8 cellular contexts compared by ENCODE assay signal in the genomic region with DNA sequence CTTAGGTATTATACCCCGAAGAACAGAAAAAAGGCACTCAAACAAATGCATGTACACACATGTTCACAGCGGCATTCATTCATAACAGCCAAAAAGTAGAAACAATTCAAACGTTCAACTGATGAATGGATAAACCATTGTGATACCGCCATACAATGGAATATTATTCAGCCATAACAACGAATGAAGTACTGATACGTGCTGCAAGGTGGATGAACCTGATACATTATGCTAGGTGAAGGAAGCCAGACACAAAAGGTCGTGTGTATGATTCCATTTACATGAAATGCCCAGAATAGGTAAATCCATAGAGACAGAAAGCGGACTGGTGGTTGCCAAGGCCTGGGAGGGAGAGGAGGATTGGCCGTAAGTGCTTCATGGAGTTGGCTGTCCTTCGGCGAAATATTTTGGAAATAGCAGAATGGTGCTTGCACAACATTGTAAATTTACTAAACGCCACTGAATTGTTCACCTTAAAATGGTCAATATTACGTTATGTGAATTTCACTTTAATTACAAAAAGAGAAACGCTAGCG.
DNase-seq lines count a peak whose midpoint lies in the region; ATAC-seq and TF ChIP-seq lines count a peak whose summit lies in the region.

No MANE protein-coding gene starts in this region.

- peaks cover 24% of the 10 kb centered on the region for H3K36me3 ChIP-seq in A673 (ENCODE audit: insufficient read depth, low read length, poor library complexity, severe bottlenecking)
- peaks cover 0 to 14% (median 0%) of the 10 kb centered on the region in 3 donors for H3K36me3 ChIP-seq in Peyer's patch
- peaks cover 30% of the 10 kb centered on the region for H3K36me3 ChIP-seq in endodermal cell (ENCODE audit: control insufficient read depth, insufficient read depth, low read length)

- H3K27ac ChIP-seq in A673 (ENCODE audit: low read depth, low read length, poor library complexity, severe bottlenecking) = peak overlapping the region; percentile 83
- H3K27ac ChIP-seq in Peyer's patch = peak overlapping the region; percentile 82 to 93 (median 88)
- peak overlapping the region; percentile 69 for H3K27ac ChIP-seq in endodermal cell (ENCODE audit: low read depth, low read length)

- no peak for TF ChIP-seq CTCF in A673 (conservative IDR thresholded peaks at IDR 0.05; ENCODE audit: low read depth, low read length)
- TF ChIP-seq CTCF in Peyer's patch (IDR thresholded peaks at IDR 0.05) = no peak
- TF ChIP-seq CTCF in endodermal cell (conservative IDR thresholded peaks at IDR 0.05) = no peak

- intact Hi-C loops in A673 (cut with micrococcal nuclease; ENCODE audit: unreplicated experiment) = no loop called here

- peaks cover 15% of the 10 kb centered on the region for H3K4me1 Mint-ChIP-seq in endodermal cell
- peaks cover 42 to 51% (median 44%) of the 10 kb centered on the region in 3 donors for H3K4me1 Mint-ChIP-seq in naive B cell

- H3K4me1 ChIP-seq in A673 (ENCODE audit: insufficient read depth, low read length, poor library complexity, severe bottlenecking) = no peaks in the 10 kb centered on the region
- peaks cover 0 to 14% (median 9%) of the 10 kb centered on the region in 4 donors for H3K4me1 ChIP-seq in Peyer's patch
- no peaks in the 10 kb centered on the region for H3K4me1 ChIP-seq in endodermal cell (ENCODE audit: control insufficient read depth, insufficient read depth, low read length)

- H3K9me3 ChIP-seq in A673 (ENCODE audit: low read depth, low read length, poor library complexity, severe bottlenecking) (no peaks in the 10 kb centered on the region), Peyer's patch (no peaks in the 10 kb centered on the region), endodermal cell (ENCODE audit: control insufficient read depth, low read length) (no peaks in the 10 kb centered on the region)

- BruUV-seq in A673 (replicated peaks; lab: Mats Ljungman, UMichigan) = no TSS peak

- H3K4me3 Mint-ChIP-seq in endodermal cell (peak overlapping the region; percentile 92), naive B cell (peak overlapping the region; percentile 89 to 99 (median 96))

- peak overlapping the region; percentile 16 for H3K9ac ChIP-seq in endodermal cell (ENCODE audit: extremely low read depth, low read length, poor library complexity, severe bottlenecking)

- ATAC-seq in GM18505 (IDR thresholded peaks at IDR 0.05; ENCODE audit: unreplicated experiment) = peak; percentile 4
- peak; percentile 8 for ATAC-seq in HG02973 (IDR thresholded peaks at IDR 0.05; ENCODE audit: unreplicated experiment)
- no peak for ATAC-seq in naive B cell (ENCODE audit: low read depth in 2 of 2)

- no peak for TF ChIP-seq POLR2A in GM18505 (IDR thresholded peaks at IDR 0.05; ENCODE audit: borderline replicate concordance, extremely low read depth, insufficient read depth, insufficient read length)
- no peak for TF ChIP-seq POLR2A in Peyer's patch (IDR thresholded peaks at IDR 0.05)

- POLR2A ChIA-PET in A673 (lab: Charles Lee; ENCODE audit: low non-redundant PET) = no interaction called here

- DNase-seq in A673 (ENCODE audit: low spot score) = no peak
- no peak for DNase-seq in Peyer's patch
- no peak for DNase-seq in endodermal cell
- DNase-seq in naive B cell = no peak
- no peak for DNase-seq in OCI-M1 (lab: John Stamatoyannopoulos, UW)
- no peak for DNase-seq in NCI-H1436 treated with DMSO at 0.1 percent for 48 hours (lab: John Stamatoyannopoulos, UW)

- 51 to 90% methylated on average over 8 to 15 of the region's 15 CpGs for WGBS in endodermal cell (ENCODE audit: insufficient coverage in 1 of 2, insufficient read length in 1 of 2), 2 experiments

- H3K9me3 Mint-ChIP-seq in endodermal cell (peaks cover 14% of the 10 kb centered on the region), naive B cell (no peaks in the 10 kb centered on the region)

- peak overlapping the region; percentile 96 for H3K4me3 ChIP-seq in A673 (ENCODE audit: low read depth, low read length, poor library complexity, severe bottlenecking)
- peak overlapping the region; percentile 71 to 82 (median 76) for H3K4me3 ChIP-seq in Peyer's patch
- H3K4me3 ChIP-seq in endodermal cell (ENCODE audit: low read length) = peak overlapping the region; percentile 88

- H3K27me3 Mint-ChIP-seq in endodermal cell (ENCODE audit: insufficient read depth) (no peaks in the 10 kb centered on the region), naive B cell (no peaks in the 10 kb centered on the region)

- no peaks in the 10 kb centered on the region for H3K27me3 ChIP-seq in A673 (replicated peaks; ENCODE audit: insufficient read depth, low read depth, low read length, poor library complexity)
- H3K27me3 ChIP-seq in Peyer's patch = no peaks in the 10 kb centered on the region
- no peaks in the 10 kb centered on the region for H3K27me3 ChIP-seq in endodermal cell (ENCODE audit: control insufficient read depth, insufficient read depth, low read length, poor library complexity, severe bottlenecking)

- H3K36me3 Mint-ChIP-seq in endodermal cell (ENCODE audit: low read depth) (peaks cover 25% of the 10 kb centered on the region), naive B cell (peaks cover 12 to 13% of the 10 kb centered on the region in 2 donors)

- H3K27ac Mint-ChIP-seq in endodermal cell (peak overlapping the region; percentile 91), naive B cell (peak overlapping the region; percentile 95 to 98 (median 96))

- CTCF ChIA-PET in A673 (lab: Charles Lee) = no interaction called here

Comparison
In these comparisons a context has a peak if more than half of its experiments do, and no peak if none do; other contexts are left out.
1. ATAC-seq: peak in GM18505 (single experiment) and HG02973 (single experiment); none in naive B cell (0 of 2).
2. Peak in every context shown above with its lines, with median percentiles within 50 percentile points of each other: H3K27ac ChIP-seq and H3K4me3 ChIP-seq.